In genomic region chr11:16898274-16898985, GRCh38 we compare ENCODE assay signal across 1 cellular context.
TF ChIP-seq lines count a peak whose summit lies in the region.

No MANE protein-coding gene starts in this region.

TF ChIP-seq in GM23338, 12 proteins besides CTCF, POLR2A, EP300 and RAD21 (continued from another document):
- no peak for TF ChIP-seq REST (IDR thresholded peaks at IDR 0.05; ENCODE audit: unreplicated experiment)
